8 cellular contexts compared by ENCODE assay signal in genomic region chr17:83052241-83052564, GRCh38. TPM values are rescaled to one million over a fixed set of nuclear protein-coding genes. Genes with fewer than 3 reads are reported as not detected.
DNase-seq lines count a peak whose midpoint lies in the region; ATAC-seq and FAIRE-seq lines count a peak whose summit lies in the region.

No MANE protein-coding gene starts in this region.

- no peak for FAIRE-seq in HTR-8/SVneo (lab: Jason Lieb, UNC)

- intact Hi-C loops in activated T-helper 1 cell treated with anti-CD3 and anti-CD28 coated beads, Interleukin-12 subunit alpha, Interleukin-12 subunit beta, Interleukin-2, Interleukin-4 antibody, amounts not matched to agents 30 ng/mL and 10 ng/mL and 1 ng/mL, durations not matched to agents 14 hours and 24 hours and 36 hours (cut with micrococcal nuclease), result loop anchor here (1.0 to 5.0 kb wide), 3 partner anchors 74 to 336 kb away; partner anchors contain the start of genes FN3KRP and TBCD

- DNase-seq in activated T-helper 1 cell treated with anti-CD3 and anti-CD28 coated beads, Interleukin-12 subunit alpha, Interleukin-12 subunit beta, Interleukin-2, Interleukin-4 antibody, amounts not matched to agents 30 ng/mL and 10 ng/mL and 1 ng/mL, durations not matched to agents 14 hours and 24 hours and 36 hours (ENCODE audit: low spot score), result no peak
- DNase-seq in stimulated activated naive CD8-positive, alpha-beta T cell treated with anti-CD3 and anti-CD28 coated beads, Interleukin-15, amount 100 ng/mL, for 72 hours, result no peak
- DNase-seq in HTR-8/SVneo (ENCODE audit: insufficient read length, low spot score) (no peak), HK-2 (ENCODE audit: unreplicated experiment) (no peak)
- DNase-seq in activated CD4-positive, alpha-beta T cell treated with anti-CD3 and anti-CD28 coated beads for 48 hours, result no peak

- ATAC-seq in HG03135 (IDR thresholded peaks at IDR 0.05; ENCODE audit: unreplicated experiment) (peak; percentile 2), GM19395 (IDR thresholded peaks at IDR 0.05; ENCODE audit: unreplicated experiment) (no peak)
- ATAC-seq in stimulated activated naive CD8-positive, alpha-beta T cell treated with anti-CD3 and anti-CD28 coated beads, Interleukin-15, amount 100 ng/mL, for 72 hours, result no peak

- peaks cover 7% of the 10 kb centered on the region for H3K36me3 Mint-ChIP-seq in activated T-helper 1 cell treated with anti-CD3 and anti-CD28 coated beads, Interleukin-12 subunit alpha, Interleukin-12 subunit beta, Interleukin-2, Interleukin-4 antibody, amounts not matched to agents 30 ng/mL and 10 ng/mL and 1 ng/mL, durations not matched to agents 14 hours and 24 hours and 36 hours (ENCODE audit: low read depth)

- peak overlapping the region; percentile 72 for H3K4me3 Mint-ChIP-seq in activated T-helper 1 cell treated with anti-CD3 and anti-CD28 coated beads, Interleukin-12 subunit alpha, Interleukin-12 subunit beta, Interleukin-2, Interleukin-4 antibody, amounts not matched to agents 30 ng/mL and 10 ng/mL and 1 ng/mL, durations not matched to agents 14 hours and 24 hours and 36 hours
- H3K4me3 Mint-ChIP-seq in stimulated activated naive CD8-positive, alpha-beta T cell treated with anti-CD3 and anti-CD28 coated beads, Interleukin-15, amount 100 ng/mL, for 72 hours, result peak overlapping the region; percentile 84 to 98

- no peaks in the 10 kb centered on the region for H3K27me3 Mint-ChIP-seq in activated T-helper 1 cell treated with anti-CD3 and anti-CD28 coated beads, Interleukin-12 subunit alpha, Interleukin-12 subunit beta, Interleukin-2, Interleukin-4 antibody, amounts not matched to agents 30 ng/mL and 10 ng/mL and 1 ng/mL, durations not matched to agents 14 hours and 24 hours and 36 hours (ENCODE audit: insufficient read depth)
- no peaks in the 10 kb centered on the region for H3K27me3 Mint-ChIP-seq in stimulated activated naive CD8-positive, alpha-beta T cell treated with anti-CD3 and anti-CD28 coated beads, Interleukin-15, amount 100 ng/mL, for 72 hours

- no peak overlapping the region for H3K27ac ChIP-seq in iPS-18a (ENCODE audit: low read length)

- H3K4me1 ChIP-seq in iPS-18a (ENCODE audit: control insufficient read depth, low read depth, low read length), result no peaks in the 10 kb centered on the region

- H3K36me3 ChIP-seq in iPS-18a (ENCODE audit: control insufficient read depth, low read depth, low read length), result no peaks in the 10 kb centered on the region

- peak overlapping the region; percentile 48 for H3K4me3 ChIP-seq in iPS-18a (ENCODE audit: low read length)

- peak overlapping the region; percentile 84 for H3K27ac Mint-ChIP-seq in activated T-helper 1 cell treated with anti-CD3 and anti-CD28 coated beads, Interleukin-12 subunit alpha, Interleukin-12 subunit beta, Interleukin-2, Interleukin-4 antibody, amounts not matched to agents 30 ng/mL and 10 ng/mL and 1 ng/mL, durations not matched to agents 14 hours and 24 hours and 36 hours
- H3K27ac Mint-ChIP-seq in stimulated activated naive CD8-positive, alpha-beta T cell treated with anti-CD3 and anti-CD28 coated beads, Interleukin-15, amount 100 ng/mL, for 72 hours, result peak overlapping the region; percentile 63 to 91

- no peaks in the 10 kb centered on the region for H3K27me3 ChIP-seq in iPS-18a (ENCODE audit: control insufficient read depth, insufficient read depth, low read length)

- H3K9me3 Mint-ChIP-seq in activated T-helper 1 cell treated with anti-CD3 and anti-CD28 coated beads, Interleukin-12 subunit alpha, Interleukin-12 subunit beta, Interleukin-2, Interleukin-4 antibody, amounts not matched to agents 30 ng/mL and 10 ng/mL and 1 ng/mL, durations not matched to agents 14 hours and 24 hours and 36 hours, result no peaks in the 10 kb centered on the region
- peaks cover 0 to under 1% of the 10 kb centered on the region in 2 donors for H3K9me3 Mint-ChIP-seq in stimulated activated naive CD8-positive, alpha-beta T cell treated with anti-CD3 and anti-CD28 coated beads, Interleukin-15, amount 100 ng/mL, for 72 hours

- peaks cover 22% of the 10 kb centered on the region for H3K4me1 Mint-ChIP-seq in activated T-helper 1 cell treated with anti-CD3 and anti-CD28 coated beads, Interleukin-12 subunit alpha, Interleukin-12 subunit beta, Interleukin-2, Interleukin-4 antibody, amounts not matched to agents 30 ng/mL and 10 ng/mL and 1 ng/mL, durations not matched to agents 14 hours and 24 hours and 36 hours (ENCODE audit: low read depth)
- H3K4me1 Mint-ChIP-seq in stimulated activated naive CD8-positive, alpha-beta T cell treated with anti-CD3 and anti-CD28 coated beads, Interleukin-15, amount 100 ng/mL, for 72 hours, result peaks cover 50% of the 10 kb centered on the region

- no peaks in the 10 kb centered on the region for H3K9me3 ChIP-seq in iPS-18a (ENCODE audit: control insufficient read depth, low read depth, low read length)

- no peak overlapping the region for H3K9ac ChIP-seq in iPS-18a (ENCODE audit: low read length)

RNA-seq across cellular contexts. Expression of gene METRNL, which starts 27.2 kb away (rescaled TPM):
- total RNA-seq in activated T-helper 1 cell treated with anti-CD3 and anti-CD28 coated beads, Interleukin-12 subunit alpha, Interleukin-12 subunit beta, Interleukin-2, Interleukin-4 antibody, amounts not matched to agents 30 ng/mL and 10 ng/mL and 1 ng/mL, durations not matched to agents 14 hours and 24 hours and 36 hours, result 31.1 and 31.4 TPM in 2 replicates
